9 cellular contexts compared by ENCODE assay signal in genomic region chr22:23787910-23788309, GRCh38. TPM values are rescaled to one million over a fixed set of nuclear protein-coding genes. Genes with fewer than 3 reads are reported as not detected.
A peak's percentile ranks its signal among the peaks of the same experiment; 100 is the strongest.
DNase-seq lines count a peak whose midpoint lies in the region; ATAC-seq and TF ChIP-seq lines count a peak whose summit lies in the region.
"Had no signal": no experiment of that assay in that cellular context is flagged by ENCODE, and none has a peak within 500 bp of the region (broad histone marks: within the 10 kb centered on the region; RNA-seq: fewer than 3 reads in every experiment).

No MANE protein-coding gene starts in this region.

- peak overlapping the region; percentile 70 for H3K4me3 ChIP-seq in H7 (ENCODE audit: insufficient read depth, low read depth, low read length)
- peak overlapping the region; percentile 91 for H3K4me3 ChIP-seq in hepatocyte
- peak overlapping the region; percentile 58 to 90 (median 82) for H3K4me3 ChIP-seq in skin epidermis

- H3K36me3 ChIP-seq in H7 (replicated peaks; ENCODE audit: control insufficient read depth, insufficient read depth, low read length) (peaks cover 9% of the 10 kb centered on the region), hepatocyte (replicated peaks; ENCODE audit: insufficient read depth, low read depth) (no peaks in the 10 kb centered on the region)

- peaks cover 30% of the 10 kb centered on the region for H3K4me1 Mint-ChIP-seq in WTC11

- DNase-seq in H7, result no peak
- no peak for DNase-seq in WTC11 (ENCODE audit: low spot score)
- DNase-seq in hepatocyte (ENCODE audit: low spot score), result no peak
- no peak for DNase-seq in central memory CD4-positive, alpha-beta T cell

- H3K9me3 ChIP-seq in hepatocyte (ENCODE audit: low read depth), result no peaks in the 10 kb centered on the region

- no peaks in the 10 kb centered on the region for H3K27me3 Mint-ChIP-seq in WTC11 (ENCODE audit: low read depth)

- peak overlapping the region; percentile 89 for H3K4me3 Mint-ChIP-seq in WTC11

- TF ChIP-seq CTCF in WTC11 (IDR thresholded peaks at IDR 0.05) (no peak), hepatocyte (IDR thresholded peaks at IDR 0.05; ENCODE audit: poor library complexity) (no peak)

- peaks cover 54% of the 10 kb centered on the region for H4K20me1 ChIP-seq in hepatocyte (ENCODE audit: insufficient read depth, poor library complexity, severe bottlenecking)

- H3K36me3 Mint-ChIP-seq in WTC11, result peaks cover 24% of the 10 kb centered on the region

- H3K9me2 ChIP-seq in hepatocyte (replicated peaks; ENCODE audit: insufficient read depth), result no peaks in the 10 kb centered on the region

- H3K27ac ChIP-seq in hepatocyte, result peak overlapping the region; percentile 100
- H3K27ac ChIP-seq in skin epidermis, result peak overlapping the region in 16 of 21 experiments; percentile 97 to 100 (median 100)

- H3K4me1 ChIP-seq in hepatocyte (ENCODE audit: insufficient read depth), result peaks cover 66% of the 10 kb centered on the region

- CTCF ChIA-PET in WTC11 (lab: Charles Lee), result interaction anchor here (0.6 to 2.4 kb wide), 5 partner anchors 11 to 106 kb away, joined by 3 to 17 read pairs (median 4); partner anchors contain the start of gene MIF

- peak overlapping the region; percentile 78 for H3K27ac Mint-ChIP-seq in WTC11

- ATAC-seq in WTC11, result no peak
- no peak for ATAC-seq in GM18867 (IDR thresholded peaks at IDR 0.05; ENCODE audit: unreplicated experiment)
- ATAC-seq in GM21717 (IDR thresholded peaks at IDR 0.05; ENCODE audit: unreplicated experiment), result no peak
- no peak for ATAC-seq in HG03354 (IDR thresholded peaks at IDR 0.05; ENCODE audit: poor library complexity, severe bottlenecking, unreplicated experiment)

- H3K27me3 ChIP-seq in H7 (ENCODE audit: control insufficient read depth, insufficient read depth, low read length) (no peaks in the 10 kb centered on the region), hepatocyte (no peaks in the 10 kb centered on the region)

- H3K9me3 Mint-ChIP-seq in WTC11, result no peaks in the 10 kb centered on the region

- H3K4me2 ChIP-seq in hepatocyte, result peak overlapping the region; percentile 85

- H3K79me2 ChIP-seq in hepatocyte, result peaks cover 58% of the 10 kb centered on the region

- no peak overlapping the region for H2AFZ ChIP-seq in hepatocyte

- POLR2A ChIA-PET in WTC11 (lab: Charles Lee), result no interaction called here

- WGBS in hepatocyte (ENCODE audit: low lambda C conversion rate, missing lambda C conversion rate), result 23% methylated on average over 3 of the region's 3 CpGs

TF ChIP-seq in WTC11, 78 proteins besides CTCF, POLR2A, EP300 and RAD21:
- TF ChIP-seq FOXJ3 (CRISPR knock-in tag; IDR thresholded peaks at IDR 0.05; ENCODE audit: borderline replicate concordance) (no peak), ZNF263 (CRISPR knock-in tag; IDR thresholded peaks at IDR 0.05; ENCODE audit: low read depth) (no peak), ZNF423 (CRISPR knock-in tag; IDR thresholded peaks at IDR 0.05) (no peak), ZNF219 (CRISPR knock-in tag; IDR thresholded peaks at IDR 0.05; ENCODE audit: borderline replicate concordance) (no peak), ZNF281 (CRISPR knock-in tag; IDR thresholded peaks at IDR 0.05) (no peak), ATF6 (CRISPR knock-in tag; IDR thresholded peaks at IDR 0.05) (no peak), AR (CRISPR knock-in tag; IDR thresholded peaks at IDR 0.05) (no peak)

RNA-seq across cellular contexts. Expression of gene SMARCB1, which starts 1.1 kb away (rescaled TPM):
- 79.1 and 86.5 TPM in 2 replicates for total RNA-seq in H7 (2014; rRNA removed; shearing (Covaris generic))
- 135 to 149 TPM (median 146 TPM) in 3 replicates for total RNA-seq in WTC11 (2021)
- total RNA-seq in hepatocyte, result 84.3 and 88.2 TPM in 2 replicates
- 103 and 120 TPM in 2 replicates for polyA plus RNA-seq in hepatocyte

RNA-seq across cellular contexts. Expression of gene MMP11, which starts 15.3 kb away (rescaled TPM):
- 7.8 and 12.8 TPM in 2 replicates for total RNA-seq in H7 (2014; rRNA removed; shearing (Covaris generic))
- total RNA-seq in WTC11 (2021) (14.5 to 16.5 TPM (median 16.2 TPM) in 3 replicates), hepatocyte (27.9 and 36.2 TPM in 2 replicates)
- 22.8 and 25.2 TPM in 2 replicates for polyA plus RNA-seq in hepatocyte

RNA-seq across cellular contexts. Expression of gene CHCHD10, which starts 20.1 kb away (rescaled TPM):
- 55.6 and 60.9 TPM in 2 replicates for total RNA-seq in H7 (2014; rRNA removed; shearing (Covaris generic))
- total RNA-seq in WTC11 (2021) (170 to 198 TPM (median 171 TPM) in 3 replicates), hepatocyte (4.0 and 36.5 TPM in 2 replicates)
- 53.0 and 68.1 TPM in 2 replicates for polyA plus RNA-seq in hepatocyte

RNA-seq across cellular contexts. Expression of gene C22orf15, which starts 25.1 kb away (rescaled TPM):
- 1.8 and 3.7 TPM in 2 replicates for total RNA-seq in H7 (2014; rRNA removed; shearing (Covaris generic))
- total RNA-seq in WTC11 (2021) (2.7 to 3.6 TPM (median 3.5 TPM) in 3 replicates), hepatocyte (not detected in 2 replicates)
- 0.35 and 0.37 TPM in 2 replicates for polyA plus RNA-seq in hepatocyte
- total RNA-seq: renal cortical epithelial cell had no signal

RNA-seq across cellular contexts. Expression of gene VPREB3, which starts 33.7 kb away (rescaled TPM):
- not detected in 2 replicates for total RNA-seq in H7 (2014; rRNA removed; shearing (Covaris generic))
- 0.81 to 1.3 TPM (median 0.87 TPM) in 3 replicates for total RNA-seq in WTC11 (2021)
- not detected in 2 replicates for total RNA-seq in hepatocyte
- polyA plus RNA-seq in hepatocyte, result not detected in 2 replicates
- total RNA-seq: renal cortical epithelial cell had no signal
